Comparison of ENCODE assay signal across 8 cellular contexts in genomic region chr3:194306109-194306686, GRCh38.
DNase-seq lines count a peak whose midpoint lies in the region; ATAC-seq and TF ChIP-seq lines count a peak whose summit lies in the region.

No MANE protein-coding gene starts in this region.

- DNase-seq in DMS79 (lab: John Stamatoyannopoulos, UW), result peak; percentile 82
- DNase-seq in KBM-7, result peak; percentile 99
- peak; percentile 34 for DNase-seq in activated CD4-positive, alpha-beta T cell treated with anti-CD3 and anti-CD28 coated beads, Interleukin-2, amount 50 U/mL, for 1 hour
- no peak for DNase-seq in NCI-H187 treated with DMSO at 0.1 percent for 48 hours (lab: John Stamatoyannopoulos, UW)
- no peak for DNase-seq in T1000 (lab: John Stamatoyannopoulos, UW)
- no peak for DNase-seq in NCI-H82 (lab: John Stamatoyannopoulos, UW)

- TF ChIP-seq CTCF in nephron (IDR thresholded peaks at IDR 0.05; ENCODE audit: unreplicated experiment in 3 of 3), result no peak

- H3K27me3 Mint-ChIP-seq in nephron (ENCODE audit: low read depth), result peaks cover 12% of the 10 kb centered on the region

- H3K36me3 Mint-ChIP-seq in nephron (ENCODE audit: low read depth), result no peaks in the 10 kb centered on the region

- peak; percentile 33 for ATAC-seq in GM21390 (IDR thresholded peaks at IDR 0.05; ENCODE audit: unreplicated experiment)

- H3K4me3 Mint-ChIP-seq in nephron, result peak overlapping the region in 1 of 3 experiments; percentile 17

- in situ Hi-C loops in KBM-7 (cut with MboI; ENCODE audit: low pct_unique_long_range_greater_than_20kb, low sequenced_read_pairs), result no loop called here

- no peaks in the 10 kb centered on the region for H3K9me3 Mint-ChIP-seq in nephron

- H3K27ac Mint-ChIP-seq in nephron, result peak overlapping the region; percentile 20 to 78 (median 69)

- H3K4me1 Mint-ChIP-seq in nephron, result peaks cover 43% of the 10 kb centered on the region

Comparison
In these comparisons a context has a peak if more than half of its experiments do, and no peak if none do; other contexts are left out.
1. DNase-seq: peak in DMS79 (single experiment), KBM-7 (single experiment) and activated CD4-positive, alpha-beta T cell treated with anti-CD3 and anti-CD28 coated beads, Interleukin-2, amount 50 U/mL, for 1 hour (single experiment); none in NCI-H187 treated with DMSO at 0.1 percent for 48 hours (single experiment), T1000 (single experiment) and NCI-H82 (single experiment).